In the genomic region with DNA sequence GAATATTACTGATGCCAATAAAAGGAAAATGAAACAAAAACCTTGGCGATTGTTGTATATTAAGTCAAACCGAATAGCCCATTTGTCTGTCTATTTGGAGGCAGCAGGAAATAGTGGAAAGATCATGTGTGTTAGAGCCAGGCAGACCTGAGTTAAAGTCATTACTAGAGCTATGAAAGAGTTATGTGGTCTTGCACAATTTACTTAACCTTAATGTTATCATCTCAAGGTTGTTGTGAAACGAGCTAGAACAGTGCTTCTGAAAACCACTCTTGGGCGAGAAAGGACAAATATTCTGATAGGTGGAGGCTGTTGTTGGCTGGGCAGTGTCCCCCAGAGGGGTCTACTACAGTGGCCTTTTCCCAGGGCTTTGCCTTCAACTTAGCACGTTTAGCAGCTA, we compare ENCODE assay signal across 17 cellular contexts.
A peak's percentile ranks its signal among the peaks of the same experiment; 100 is the strongest.
DNase-seq lines count a peak whose midpoint lies in the region; ATAC-seq and TF ChIP-seq lines count a peak whose summit lies in the region.
"Had no signal": no experiment of that assay in that cellular context is flagged by ENCODE, and none has a peak within 500 bp of the region (broad histone marks: within the 10 kb centered on the region; RNA-seq: fewer than 3 reads in every experiment).

No MANE protein-coding gene starts in this region.

- no peaks in the 10 kb centered on the region for H3K9me2 ChIP-seq in hepatocyte (replicated peaks; ENCODE audit: insufficient read depth)

- no peaks in the 10 kb centered on the region for H4K20me1 ChIP-seq in hepatocyte (ENCODE audit: insufficient read depth, poor library complexity, severe bottlenecking)

- H3K27me3 ChIP-seq in ACC112 (ENCODE audit: insufficient read depth, low read length) (no peaks in the 10 kb centered on the region), RWPE2 (ENCODE audit: insufficient read depth, poor library complexity, severe bottlenecking) (no peaks in the 10 kb centered on the region), hepatocyte (no peaks in the 10 kb centered on the region)

- peak overlapping the region; percentile 61 for H2AFZ ChIP-seq in ACC112 (ENCODE audit: low read length, unreplicated experiment)
- H2AFZ ChIP-seq in hepatocyte: no peak overlapping the region
- H2AFZ ChIP-seq: GM23338 had no signal

- H3K4me1 ChIP-seq in ACC112 (ENCODE audit: control insufficient read depth, insufficient read depth, low read length, unreplicated experiment) (peaks cover 12% of the 10 kb centered on the region), RWPE2 (ENCODE audit: insufficient read depth, poor library complexity, severe bottlenecking) (no peaks in the 10 kb centered on the region), hepatocyte (ENCODE audit: insufficient read depth) (no peaks in the 10 kb centered on the region)

- no peak for DNase-seq in RWPE2 (ENCODE audit: low spot score)
- DNase-seq in hepatocyte (ENCODE audit: low spot score): peak; percentile 49
- no peak for DNase-seq in islet precursor cell
- DNase-seq in COLO668 (lab: John Stamatoyannopoulos, UW; ENCODE audit: unreplicated experiment): no peak
- DNase-seq in activated CD4-positive, alpha-beta T cell treated with anti-CD3 and anti-CD28 coated beads, Interleukin-2, amount 50 U/mL, for 48 hours: no peak
- DNase-seq: activated CD4-positive, alpha-beta T cell treated with anti-CD3 and anti-CD28 coated beads, Interleukin-2, amount 50 U/mL, for 4 hours; activated naive CD4-positive, alpha-beta T cell; DMS53; hypothalamus; NCI-H187; occipital lobe; stimulated activated CD4-positive, alpha-beta T cell treated with anti-CD3 and anti-CD28 coated beads, Interleukin-15, amount 100 ng/mL, for 24 hours; stimulated activated CD8-positive, alpha-beta memory T cell treated with anti-CD3 and anti-CD28 coated beads, Interleukin-4, amount 100 ng/mL, for 48 hours had no signal

- H3K9me3 ChIP-seq in RWPE2 (ENCODE audit: severe bottlenecking) (no peaks in the 10 kb centered on the region), hepatocyte (ENCODE audit: low read depth) (no peaks in the 10 kb centered on the region)

- H3K4me3 ChIP-seq in ACC112 (ENCODE audit: low read depth, low read length) (peak overlapping the region; percentile 34), RWPE2 (ENCODE audit: severe bottlenecking) (no peak overlapping the region), hepatocyte (no peak overlapping the region)
- H3K4me3 ChIP-seq: GM23338 had no signal

- whole genome bisulfite sequencing in hepatocyte (ENCODE audit: low lambda C conversion rate, missing lambda C conversion rate): 67% methylated on average over 5 of the region's 5 CpGs

- H3K27ac ChIP-seq in ACC112 (ENCODE audit: low read depth, low read length) (peak overlapping the region; percentile 77), RWPE2 (ENCODE audit: poor library complexity, severe bottlenecking) (no peak overlapping the region), hepatocyte (peak overlapping the region; percentile 23)

- H3K79me2 ChIP-seq in ACC112 (ENCODE audit: control insufficient read depth, insufficient read depth, low read length, unreplicated experiment) (no peaks in the 10 kb centered on the region), hepatocyte (no peaks in the 10 kb centered on the region)

- H3K36me3 ChIP-seq in ACC112 (ENCODE audit: insufficient read depth, low read length) (no peaks in the 10 kb centered on the region), RWPE2 (ENCODE audit: low read depth) (no peaks in the 10 kb centered on the region), hepatocyte (replicated peaks; ENCODE audit: insufficient read depth, low read depth) (no peaks in the 10 kb centered on the region)

- ATAC-seq in HG03103 (IDR thresholded peaks at IDR 0.05; ENCODE audit: low read depth, unreplicated experiment): peak; percentile 79
- peak; percentile 19; the same call in 1 of the 3 replicates for ATAC-seq in RWPE2 (ENCODE audit: low read depth)
- ATAC-seq in GM19328 (IDR thresholded peaks at IDR 0.05; ENCODE audit: unreplicated experiment): no peak
- ATAC-seq: GM23338 had no signal

- TF ChIP-seq CTCF in RWPE2 (IDR thresholded peaks at IDR 0.05; ENCODE audit: poor library complexity, severe bottlenecking): no peak
- TF ChIP-seq CTCF in hepatocyte (IDR thresholded peaks at IDR 0.05; ENCODE audit: poor library complexity): no peak

- H3K4me2 ChIP-seq in hepatocyte: no peak overlapping the region
- H3K4me2 ChIP-seq: GM23338 had no signal
